In genomic region chr11:102457056-102457677, GRCh38 we compare ENCODE assay signal across 29 cellular contexts. TPM values are rescaled to one million over a fixed set of nuclear protein-coding genes. Genes with fewer than 3 reads are reported as not detected.
DNase-seq lines count a peak whose midpoint lies in the region; ATAC-seq and TF ChIP-seq lines count a peak whose summit lies in the region.
"Had no signal": no experiment of that assay in that cellular context is flagged by ENCODE, and none has a peak within 500 bp of the region (broad histone marks: within the 10 kb centered on the region; RNA-seq: fewer than 3 reads in every experiment).

No MANE protein-coding gene starts in this region.

- no peaks in the 10 kb centered on the region for H3K9me3 Mint-ChIP-seq in activated CD4-positive, alpha-beta T cell treated with anti-CD3 and anti-CD28 coated beads for 36 hours (ENCODE audit: low read depth)
- H3K9me3 Mint-ChIP-seq: H9; T-helper 1 cell treated with Interleukin-12 subunit alpha and Interleukin-12 subunit beta and Interleukin-4 antibody, amounts not matched to agents 30 μg/mL and 1 μg/mL, for 36 hours had no signal

- intact Hi-C loops in activated CD4-positive, alpha-beta T cell treated with anti-CD3 and anti-CD28 coated beads for 36 hours (cut with DNase I, micrococcal nuclease), result no loop called here
- intact Hi-C loops in A673 (cut with micrococcal nuclease; ENCODE audit: unreplicated experiment), result no loop called here
- intact Hi-C loops in PC-3 (cut with micrococcal nuclease), result loop anchor here (1.0 kb wide), 1 partner anchor 10 kb away; no protein-coding TSS in a partner anchor

- no peak overlapping the region for H3K4me3 ChIP-seq in A673 (ENCODE audit: low read depth, low read length, poor library complexity, severe bottlenecking)
- no peak overlapping the region for H3K4me3 ChIP-seq in PC-3 (ENCODE audit: low read length)
- H3K4me3 ChIP-seq in coronary artery, result no peak overlapping the region
- H3K4me3 ChIP-seq: MG63, prostate gland, sigmoid colon, vagina had no signal

- H3K9me2 ChIP-seq in PC-3 (replicated peaks; ENCODE audit: low read length), result no peaks in the 10 kb centered on the region
- H3K9me2 ChIP-seq: SK-N-SH had no signal

- peak overlapping the region; percentile 10 for H3K4me2 ChIP-seq in PC-3 (ENCODE audit: low read length)
- H3K4me2 ChIP-seq: SK-N-SH had no signal

- no peaks in the 10 kb centered on the region for H3K27me3 Mint-ChIP-seq in activated CD4-positive, alpha-beta T cell treated with anti-CD3 and anti-CD28 coated beads for 36 hours
- H3K27me3 Mint-ChIP-seq: activated CD8-positive, alpha-beta memory T cell treated with anti-CD3 and anti-CD28 coated beads, Interleukin-2, amount 10 ng/mL, durations not matched to agents 7 days and 5 days; naive thymus-derived CD4-positive, alpha-beta T cell had no signal

- no peak overlapping the region for H3K9ac ChIP-seq in PC-3 (ENCODE audit: low read length)
- H3K9ac ChIP-seq: SK-N-SH had no signal

- peaks cover 75% of the 10 kb centered on the region for H3K4me1 Mint-ChIP-seq in activated CD4-positive, alpha-beta T cell treated with anti-CD3 and anti-CD28 coated beads for 36 hours

- H3K36me3 ChIP-seq in A673 (ENCODE audit: insufficient read depth, low read length, poor library complexity, severe bottlenecking), result no peaks in the 10 kb centered on the region
- no peaks in the 10 kb centered on the region for H3K36me3 ChIP-seq in PC-3 (ENCODE audit: low read depth, low read length)
- H3K36me3 ChIP-seq: MG63, prostate gland, sigmoid colon, vagina had no signal

- H3K9me3 ChIP-seq in A673 (ENCODE audit: low read depth, low read length, poor library complexity, severe bottlenecking), result no peaks in the 10 kb centered on the region
- no peaks in the 10 kb centered on the region for H3K9me3 ChIP-seq in PC-3 (ENCODE audit: low read length)
- H3K9me3 ChIP-seq: MG63, prostate gland, sigmoid colon, SK-N-SH, vagina had no signal

- TF ChIP-seq CTCF in A673 (conservative IDR thresholded peaks at IDR 0.05; ENCODE audit: low read depth, low read length) (no peak), PC-3 (conservative IDR thresholded peaks at IDR 0.05; ENCODE audit: low read depth, low read length) (no peak), coronary artery (IDR thresholded peaks at IDR 0.05) (no peak)

- CTCF ChIA-PET in activated CD4-positive, alpha-beta T cell treated with anti-CD3 and anti-CD28 coated beads for 36 hours (lab: Charles Lee), result interaction anchor here (0.9 to 3.9 kb wide), 5 partner anchors 10 to 137 kb away, joined by 3 to 18 read pairs (median 6); no protein-coding TSS in a partner anchor
- CTCF ChIA-PET in A673 (lab: Charles Lee), result no interaction called here
- CTCF ChIA-PET in PC-3 (lab: Charles Lee), result no interaction called here

- no peak overlapping the region for H2AFZ ChIP-seq in PC-3 (ENCODE audit: low read length)

- H3K36me3 Mint-ChIP-seq in activated CD4-positive, alpha-beta T cell treated with anti-CD3 and anti-CD28 coated beads for 36 hours (ENCODE audit: low read depth), result no peaks in the 10 kb centered on the region
- H3K36me3 Mint-ChIP-seq: activated CD8-positive, alpha-beta memory T cell treated with anti-CD3 and anti-CD28 coated beads, Interleukin-2, amount 10 ng/mL, durations not matched to agents 7 days and 5 days had no signal

- H3F3A ChIP-seq in PC-3 (ENCODE audit: low read length, unreplicated experiment), result no peaks in the 10 kb centered on the region

- POLR2A ChIA-PET in activated CD4-positive, alpha-beta T cell treated with anti-CD3 and anti-CD28 coated beads for 36 hours (lab: Charles Lee), result interaction anchor here (0.8 to 1.3 kb wide), 2 partner anchors 11 to 19 kb away, joined by 3 to 4 read pairs; no protein-coding TSS in a partner anchor
- POLR2A ChIA-PET in A673 (lab: Charles Lee; ENCODE audit: low non-redundant PET) (no interaction called here), PC-3 (lab: Charles Lee; ENCODE audit: unreplicated experiment) (no interaction called here)

- DNase-seq in activated CD4-positive, alpha-beta T cell treated with anti-CD3 and anti-CD28 coated beads for 36 hours, result no peak
- no peak for DNase-seq in activated CD4-positive, alpha-beta T cell treated with anti-CD3 and anti-CD28 coated beads for 4 hours
- DNase-seq in A673 (ENCODE audit: low spot score), result no peak
- peak; percentile 92 for DNase-seq in PC-3
- no peak for DNase-seq in HCEC 1CT
- DNase-seq in coronary artery (ENCODE audit: low spot score), result no peak
- no peak for DNase-seq in caudate nucleus (lab: John Stamatoyannopoulos, UW)
- DNase-seq: activated CD4-positive, alpha-beta T cell treated with anti-CD3 and anti-CD28 coated beads for 1 hour; activated CD8-positive, alpha-beta memory T cell treated with anti-CD3 and anti-CD28 coated beads, Interleukin-2, amount 10 ng/mL, durations not matched to agents 7 days and 5 days; DMS79; GDM1; H9; head of caudate nucleus; KG1; kidney; MG63; midbrain; naive thymus-derived CD4-positive, alpha-beta T cell; NCI-H2029 treated with DMSO at 0.1 percent for 48 hours; NCI-H526; nucleus accumbens; sigmoid colon; SK-N-SH; stimulated activated CD4-positive, alpha-beta T cell treated with anti-CD3 and anti-CD28 coated beads, Interleukin-15, amount 100 ng/mL, for 24 hours; stimulated activated naive CD4-positive, alpha-beta T cell treated with Interleukin-2 at 50 U/mL for 16 hours had no signal

- H3K27ac Mint-ChIP-seq in activated CD4-positive, alpha-beta T cell treated with anti-CD3 and anti-CD28 coated beads for 36 hours, result peak overlapping the region; percentile 84
- H3K27ac Mint-ChIP-seq: H9 had no signal

- no peak overlapping the region for H3K4me3 Mint-ChIP-seq in activated CD4-positive, alpha-beta T cell treated with anti-CD3 and anti-CD28 coated beads for 36 hours
- H3K4me3 Mint-ChIP-seq: activated CD8-positive, alpha-beta memory T cell treated with anti-CD3 and anti-CD28 coated beads, Interleukin-2, amount 10 ng/mL, durations not matched to agents 7 days and 5 days; H9; T-helper 1 cell treated with Interleukin-12 subunit alpha and Interleukin-12 subunit beta and Interleukin-4 antibody, amounts not matched to agents 30 μg/mL and 1 μg/mL, for 36 hours had no signal

- no peaks in the 10 kb centered on the region for H4K20me1 ChIP-seq in PC-3 (ENCODE audit: low read length)

- H3K27me3 ChIP-seq in A673 (replicated peaks; ENCODE audit: insufficient read depth, low read depth, low read length, poor library complexity) (no peaks in the 10 kb centered on the region), PC-3 (ENCODE audit: low read length) (no peaks in the 10 kb centered on the region)
- H3K27me3 ChIP-seq: MG63, sigmoid colon, vagina had no signal

- H3K4me1 ChIP-seq in A673 (ENCODE audit: insufficient read depth, low read length, poor library complexity, severe bottlenecking) (peaks cover 55% of the 10 kb centered on the region), PC-3 (ENCODE audit: insufficient read depth, low read length) (peaks cover 39% of the 10 kb centered on the region)
- H3K4me1 ChIP-seq: prostate gland had no signal

- H3K27ac ChIP-seq in A673 (ENCODE audit: low read depth, low read length, poor library complexity, severe bottlenecking) (peak overlapping the region; percentile 12), PC-3 (ENCODE audit: low read length) (peak overlapping the region; percentile 13), coronary artery (no peak overlapping the region), caudate nucleus (ENCODE audit: low read depth, low read length) (no peak overlapping the region)
- H3K27ac ChIP-seq: prostate gland, sigmoid colon, vagina had no signal

- peak; percentile 15 for ATAC-seq in activated CD4-positive, alpha-beta T cell treated with anti-CD3 and anti-CD28 coated beads for 36 hours
- ATAC-seq in PC-3 (peak; percentile 29), esophagus mucosa (peak; percentile 70)
- ATAC-seq: activated CD8-positive, alpha-beta memory T cell treated with anti-CD3 and anti-CD28 coated beads, Interleukin-2, amount 10 ng/mL, durations not matched to agents 7 days and 5 days; naive thymus-derived CD4-positive, alpha-beta T cell had no signal

- peaks cover 13% of the 10 kb centered on the region for H3K79me2 ChIP-seq in PC-3 (ENCODE audit: low read length)

- no TSS peak for BruUV-seq in A673 (replicated peaks; lab: Mats Ljungman, UMichigan)
- BruUV-seq in PC-3 (replicated peaks; lab: Mats Ljungman, UMichigan), result no TSS peak

RNA-seq across cellular contexts. Expression of gene TMEM123, which starts 4.6 kb away (rescaled TPM):
- 100 to 1,000 TPM; 179 to 392 TPM for total RNA-seq in activated CD4-positive, alpha-beta T cell treated with anti-CD3 and anti-CD28 coated beads for 36 hours
- 210 and 214 TPM in 2 replicates for total RNA-seq in A673 (2021)
- total RNA-seq in PC-3 (2014; rRNA removed), result 136 and 163 TPM in 2 replicates
- 131 TPM for total RNA-seq in esophagus mucosa

Comparison
In these comparisons a context has a peak if more than half of its experiments do, and no peak if none do; other contexts are left out.
1. ATAC-seq: peak in every context shown above with its lines; median percentile 70 in esophagus mucosa; 29 in PC-3; 15 in activated CD4-positive, alpha-beta T cell treated with anti-CD3 and anti-CD28 coated beads for 36 hours.
2. H3K27ac ChIP-seq: peak in A673 (single experiment) and PC-3 (single experiment); none in coronary artery (0 of 2) and caudate nucleus (single experiment).